Comparison of ENCODE assay signal across 8 cellular contexts in genomic region chr6:122530440-122531046, GRCh38. TPM values are rescaled to one million over a fixed set of nuclear protein-coding genes. Genes with fewer than 3 reads are reported as not detected.
DNase-seq lines count a peak whose midpoint lies in the region; ATAC-seq, FAIRE-seq and TF ChIP-seq lines count a peak whose summit lies in the region.

No MANE protein-coding gene starts in this region.

- no peak overlapping the region for H3K27ac Mint-ChIP-seq in activated B cell treated with CpG ODN at 0.5 μM for 24 hours

- DNase-seq in COR-L47 (lab: John Stamatoyannopoulos, UW), result peak; percentile 34
- DNase-seq in NCI-H226, result peak; percentile 56
- DNase-seq in activated B cell treated with CpG ODN at 0.5 μM for 24 hours, result no peak
- DNase-seq in H1 (ENCODE audit: low read depth in 1 of 2, low spot score in 2 of 2), result peak; percentile 15 to 59
- peak; percentile 72 for DNase-seq in midbrain (lab: John Stamatoyannopoulos, UW)
- peak; percentile 83 for DNase-seq in superior temporal gyrus (ENCODE audit: extremely low spot score)

- peak; percentile 97 for FAIRE-seq in H1 (lab: Jason Lieb, UNC)

- no peak overlapping the region for H4K5ac ChIP-seq in H1 (ENCODE audit: insufficient read length, low read depth, low read length)

- H2AK5ac ChIP-seq in H1 (ENCODE audit: low read depth, low read length), result no peak overlapping the region

- CTCF ChIA-PET in activated B cell treated with CpG ODN at 0.5 μM for 24 hours (lab: Charles Lee), result interaction anchor here (0.7 to 7.8 kb wide), 24 partner anchors 10 to 1475 kb away, joined by 3 to 137 read pairs (median 4); partner anchors contain the start of gene SERINC1
- CTCF ChIA-PET in H1 (lab: Charles Lee; ENCODE audit: partially characterized antibody), result interaction anchor here (0.6 to 5.9 kb wide), 52 partner anchors 8 to 1296 kb away, joined by 3 to 93 read pairs (median 3); no protein-coding TSS in a partner anchor

- no peak overlapping the region for H3K4me2 ChIP-seq in H1 (ENCODE audit: insufficient read depth in 1 of 2, low read depth in 2 of 2, low read length in 2 of 2)

- peaks cover 0 to 13% (median 0%) of the 10 kb centered on the region in 4 experiments; a peak in 1 of 8 replicates for H3K36me3 ChIP-seq in H1 (ENCODE audit: control insufficient read depth in 2 of 4, insufficient read depth in 4 of 4, low read length in 3 of 4)

- no peaks in the 10 kb centered on the region for H3K79me1 ChIP-seq in H1 (ENCODE audit: low read depth, low read length)

- H3K18ac ChIP-seq in H1 (ENCODE audit: extremely low read depth, low read length), result no peak overlapping the region

- no peaks in the 10 kb centered on the region for H3K23me2 ChIP-seq in H1 (ENCODE audit: low read depth, low read length)

- peak; percentile 93 for ATAC-seq in GM19324 (IDR thresholded peaks at IDR 0.05; ENCODE audit: low FRiP score, unreplicated experiment)
- peak; percentile 97 for ATAC-seq in HG03342 (IDR thresholded peaks at IDR 0.05; ENCODE audit: unreplicated experiment)
- ATAC-seq in activated B cell treated with CpG ODN at 0.5 μM for 24 hours (ENCODE audit: low read depth), result peak; percentile 94

- H3K56ac ChIP-seq in H1 (replicated peaks; ENCODE audit: insufficient read length, low read depth, low read length), result no peak overlapping the region

- H3K27me3 ChIP-seq in H1 (replicated peaks in 1 of 4; ENCODE audit: control insufficient read depth in 3 of 4, extremely low read depth in 1 of 4, insufficient read depth in 3 of 4, low read length in 3 of 4), result no peaks in the 10 kb centered on the region

- H4K91ac ChIP-seq in H1 (replicated peaks; ENCODE audit: insufficient read length, low read length), result no peak overlapping the region

- TF ChIP-seq POLR2A in H1 (IDR thresholded peaks at IDR 0.05; ENCODE audit: control extremely low read depth in 1 of 2, low read depth in 2 of 2, low read length in 2 of 2), result no peak

- no peak overlapping the region for H3K4me3 Mint-ChIP-seq in activated B cell treated with CpG ODN at 0.5 μM for 24 hours

- H3K4me3 ChIP-seq in H1 (ENCODE audit: extremely low read depth in 1 of 4, insufficient read depth in 2 of 4, low read depth in 3 of 4, low read length in 4 of 4), result no peak overlapping the region

- no peak overlapping the region for H2BK15ac ChIP-seq in H1 (ENCODE audit: low read length)

- H3K79me2 ChIP-seq in H1 (ENCODE audit: control insufficient read depth in 1 of 2, insufficient read depth in 2 of 2, low read length in 2 of 2), result 0 out of 4 replicates have a peak, but pooled peaks cover 0 to 2% of the 10 kb centered on the region in 2 experiments

- no peak overlapping the region for H2BK5ac ChIP-seq in H1 (ENCODE audit: low read depth, low read length)

- POLR2A ChIA-PET in activated B cell treated with CpG ODN at 0.5 μM for 24 hours (lab: Charles Lee), result interaction anchor here (1.9 kb wide), 1 partner anchor 58 kb away, joined by 5 read pairs; the partner anchor contains the start of gene SERINC1
- POLR2A ChIA-PET in H1 (lab: Charles Lee; ENCODE audit: partially characterized antibody), result interaction anchor here (0.6 to 1.5 kb wide), 3 partner anchors 14 to 47 kb away, joined by 3 to 5 read pairs (median 4); no protein-coding TSS in a partner anchor

- no peak overlapping the region for H2BK120ac ChIP-seq in H1 (replicated peaks; ENCODE audit: low read depth, low read length)

- H3K9ac ChIP-seq in H1 (replicated peaks in 1 of 4; ENCODE audit: extremely low read depth in 1 of 4, low read depth in 3 of 4, low read length in 3 of 4), result no peak overlapping the region

- H3K4ac ChIP-seq in H1 (replicated peaks; ENCODE audit: insufficient read length, low read depth, low read length), result no peak overlapping the region

- peaks cover 16% of the 10 kb centered on the region for H3K27me3 Mint-ChIP-seq in activated B cell treated with CpG ODN at 0.5 μM for 24 hours

- H3K27ac ChIP-seq in H1 (ENCODE audit: low read depth, low read length), result no peak overlapping the region

- peaks cover 0 to 4% of the 10 kb centered on the region in 2 experiments; a peak in 1 of 4 replicates for H3K9me3 ChIP-seq in H1 (ENCODE audit: insufficient read depth in 2 of 2, low read depth in 1 of 2, low read length in 1 of 2)

- intact Hi-C loops in activated B cell treated with CpG ODN at 0.5 μM for 24 hours (cut with micrococcal nuclease), result loop anchor here (1.0 kb wide), 3 partner anchors 38 to 149 kb away; no protein-coding TSS in a partner anchor

- TF ChIP-seq CTCF in activated B cell treated with CpG ODN at 0.5 μM for 24 hours (IDR thresholded peaks at IDR 0.05) (peak; percentile 60), H1 (IDR thresholded peaks at IDR 0.05; ENCODE audit: control extremely low read depth in 1 of 3, insufficient read depth in 1 of 3, low read depth in 1 of 3, low read length in 3 of 3) (peak in 2 of 3 experiments; percentile 84 to 87; a peak in 3 of 4 replicates)

- no peak overlapping the region for H4K8ac ChIP-seq in H1 (ENCODE audit: extremely low read depth, insufficient read depth, low read length)

- peak; percentile 91 to 94 for TF ChIP-seq RAD21 in H1 (IDR thresholded peaks at IDR 0.05 in 1 of 2, conservative IDR thresholded peaks at IDR 0.05 in 1 of 2; ENCODE audit: low read depth in 2 of 2, low read length in 2 of 2)

- WGBS in H1 (ENCODE audit: extremely low coverage in 1 of 2, insufficient coverage in 1 of 2, insufficient read length in 1 of 2, insufficient replicate concordance in 2 of 2, low coverage in 1 of 2, low lambda C conversion rate in 2 of 2, missing lambda C conversion rate in 1 of 2), 2 experiments, result 27% methylated on average over 1 of the region's 1 CpG; no CpG with 5 or more reads in 1 of the 2 experiments

- no peak overlapping the region for H3K23ac ChIP-seq in H1 (ENCODE audit: insufficient read length)

- no peak for TF ChIP-seq EP300 in H1 (IDR thresholded peaks at IDR 0.05; ENCODE audit: borderline replicate concordance in 1 of 2, low read depth in 2 of 2, low read length in 2 of 2)

- no peak overlapping the region for H2BK20ac ChIP-seq in H1 (ENCODE audit: low read length)

- no peaks in the 10 kb centered on the region for H3K36me3 Mint-ChIP-seq in activated B cell treated with CpG ODN at 0.5 μM for 24 hours (ENCODE audit: low read depth)

- H3K4me1 ChIP-seq in H1 (replicated peaks in 1 of 4; ENCODE audit: control insufficient read depth in 3 of 4, insufficient read depth in 4 of 4, low read length in 3 of 4), result no peaks in the 10 kb centered on the region

- no peak overlapping the region for H2BK12ac ChIP-seq in H1 (ENCODE audit: low read depth, low read length)

- no peak overlapping the region for H3K14ac ChIP-seq in H1 (ENCODE audit: insufficient read length)

- no peaks in the 10 kb centered on the region for H4K20me1 ChIP-seq in H1 (replicated peaks in 1 of 2; ENCODE audit: control insufficient read depth in 1 of 2, insufficient read depth in 2 of 2, low read length in 2 of 2)

- H2AFZ ChIP-seq in H1 (ENCODE audit: low read length), result no peak overlapping the region

- no peaks in the 10 kb centered on the region for H3K4me1 Mint-ChIP-seq in activated B cell treated with CpG ODN at 0.5 μM for 24 hours

- H3K9me3 Mint-ChIP-seq in activated B cell treated with CpG ODN at 0.5 μM for 24 hours, result peaks cover 7% of the 10 kb centered on the region

TF ChIP-seq in H1, 55 proteins besides CTCF, POLR2A, EP300 and RAD21:
- no peak for TF ChIP-seq RXRA (IDR thresholded peaks at IDR 0.05; ENCODE audit: insufficient read depth, low read depth, low read length)

RNA-seq across cellular contexts. Expression of gene SERINC1, which starts 58.9 kb away (rescaled TPM):
- total RNA-seq in activated B cell treated with CpG ODN at 0.5 μM for 24 hours, result 51.3 and 52.0 TPM in 2 replicates
- 38.0 and 38.6 TPM in 2 replicates for total RNA-seq in H1 (2021; fragmentation: NEBNext Ultra II Directional; extraction: Animal tissue kit (Norgen Biotek cat#: 25700))
- polyA plus RNA-seq in H1 (2011; rRNA removed), result 10.1 and 15.4 TPM in 2 replicates
- polyA plus RNA-seq in H1 (2011; cell fraction: cytosol; rRNA removed), result 25.4 TPM
- polyA plus RNA-seq in H1 (2011; cell fraction: nucleus; rRNA removed), result 4.1 TPM
- polyA plus RNA-seq in H1 (2012, experiment 1 of 2), result 20.7 to 37.9 TPM (median 27.3 TPM) in 4 replicates
- 2.2 TPM for polyA plus RNA-seq in H1 (2012, experiment 2 of 2)
- 42.8 TPM for polyA plus RNA-seq in H1 (2013, experiment 1 of 2)
- polyA plus RNA-seq in H1 (2013, experiment 2 of 2), result 45.1 TPM
- polyA minus RNA-seq in H1 (2011; rRNA and poly(A)+ RNA removed), result 43.9 and 55.2 TPM in 2 replicates
- polyA minus RNA-seq in H1 (2011; cell fraction: cytosol; rRNA and poly(A)+ RNA removed), result 29.1 TPM
- polyA minus RNA-seq in H1 (2011; cell fraction: nucleus; rRNA and poly(A)+ RNA removed), result 18.3 TPM
